ENCODE assay signal across 1 cellular context in genomic region chr1:175192111-175192629, GRCh38.
TF ChIP-seq lines count a peak whose summit lies in the region.

No MANE protein-coding gene starts in this region.

TF ChIP-seq in K562, 482 proteins besides CTCF, POLR2A, EP300 and RAD21 (continued from another document and continues in another):
- no peak for TF ChIP-seq ZNF324 (CRISPR knock-in tag; IDR thresholded peaks at IDR 0.05)
- TF ChIP-seq STAT5B (CRISPR knock-in tag; IDR thresholded peaks at IDR 0.05) = no peak
- no peak for TF ChIP-seq E2F6 (IDR thresholded peaks at IDR 0.05; ENCODE audit: borderline replicate concordance in 1 of 2, extremely low read depth in 1 of 2, insufficient read depth in 1 of 2, insufficient read length in 1 of 2, low read depth in 1 of 2, low read length in 1 of 2, poor library complexity in 1 of 2, severe bottlenecking in 1 of 2)
- 0 out of 4 replicates have a peak, but pooled peaks of 1 of the 2 experiments have one; percentile 9 for TF ChIP-seq NRF1 (conservative IDR thresholded peaks at IDR 0.05 in 1 of 2, IDR thresholded peaks at IDR 0.05 in 1 of 2)
- TF ChIP-seq ZBTB9 (CRISPR knock-in tag; IDR thresholded peaks at IDR 0.05) = no peak
- TF ChIP-seq ZNF175 (CRISPR knock-in tag; IDR thresholded peaks at IDR 0.05; ENCODE audit: low read depth) = no peak
- TF ChIP-seq SRF (CRISPR knock-in tag; IDR thresholded peaks at IDR 0.05) = 0 out of 4 replicates have a peak, but pooled peaks of 1 of the 2 experiments have one; percentile 1
- TF ChIP-seq HES1 (IDR thresholded peaks at IDR 0.05; ENCODE audit: low read depth) = no peak
- TF ChIP-seq, protein P1, sequence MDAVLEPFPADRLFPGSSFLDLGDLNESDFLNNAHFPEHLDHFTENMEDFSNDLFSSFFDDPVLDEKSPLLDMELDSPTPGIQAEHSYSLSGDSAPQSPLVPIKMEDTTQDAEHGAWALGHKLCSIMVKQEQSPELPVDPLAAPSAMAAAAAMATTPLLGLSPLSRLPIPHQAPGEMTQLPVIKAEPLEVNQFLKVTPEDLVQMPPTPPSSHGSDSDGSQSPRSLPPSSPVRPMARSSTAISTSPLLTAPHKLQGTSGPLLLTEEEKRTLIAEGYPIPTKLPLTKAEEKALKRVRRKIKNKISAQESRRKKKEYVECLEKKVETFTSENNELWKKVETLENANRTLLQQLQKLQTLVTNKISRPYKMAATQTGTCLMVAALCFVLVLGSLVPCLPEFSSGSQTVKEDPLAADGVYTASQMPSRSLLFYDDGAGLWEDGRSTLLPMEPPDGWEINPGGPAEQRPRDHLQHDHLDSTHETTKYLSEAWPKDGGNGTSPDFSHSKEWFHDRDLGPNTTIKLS (IDR thresholded peaks at IDR 0.05; ENCODE audit: borderline replicate concordance, low read depth) = no peak
- no peak for TF ChIP-seq NFXL1 (CRISPR knock-in tag; IDR thresholded peaks at IDR 0.05)
- TF ChIP-seq, protein P2, sequence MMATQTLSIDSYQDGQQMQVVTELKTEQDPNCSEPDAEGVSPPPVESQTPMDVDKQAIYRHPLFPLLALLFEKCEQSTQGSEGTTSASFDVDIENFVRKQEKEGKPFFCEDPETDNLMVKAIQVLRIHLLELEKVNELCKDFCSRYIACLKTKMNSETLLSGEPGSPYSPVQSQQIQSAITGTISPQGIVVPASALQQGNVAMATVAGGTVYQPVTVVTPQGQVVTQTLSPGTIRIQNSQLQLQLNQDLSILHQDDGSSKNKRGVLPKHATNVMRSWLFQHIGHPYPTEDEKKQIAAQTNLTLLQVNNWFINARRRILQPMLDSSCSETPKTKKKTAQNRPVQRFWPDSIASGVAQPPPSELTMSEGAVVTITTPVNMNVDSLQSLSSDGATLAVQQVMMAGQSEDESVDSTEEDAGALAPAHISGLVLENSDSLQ (IDR thresholded peaks at IDR 0.05) = no peak
- TF ChIP-seq NFRKB (IDR thresholded peaks at IDR 0.05; ENCODE audit: low read depth) = no peak
- no peak for TF ChIP-seq CCNT2 (IDR thresholded peaks at IDR 0.05; ENCODE audit: borderline replicate concordance, extremely low read depth, insufficient read length, low read depth, low read length)
- TF ChIP-seq, protein P3, sequence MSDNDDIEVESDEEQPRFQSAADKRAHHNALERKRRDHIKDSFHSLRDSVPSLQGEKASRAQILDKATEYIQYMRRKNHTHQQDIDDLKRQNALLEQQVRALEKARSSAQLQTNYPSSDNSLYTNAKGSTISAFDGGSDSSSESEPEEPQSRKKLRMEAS (CRISPR knock-in tag; IDR thresholded peaks at IDR 0.05) = no peak
- TF ChIP-seq HNRNPK (IDR thresholded peaks at IDR 0.05; ENCODE audit: low read depth, low read length, poor library complexity, severe bottlenecking) = no peak
- no peak for TF ChIP-seq KLF13 (tag; IDR thresholded peaks at IDR 0.05; ENCODE audit: borderline replicate concordance, low read depth)
- no peak for TF ChIP-seq HDAC6 (IDR thresholded peaks at IDR 0.05; ENCODE audit: low read depth, low read length)
- no peak for TF ChIP-seq TFAM (CRISPR knock-in tag; conservative IDR thresholded peaks at IDR 0.05)
- TF ChIP-seq GABPB1 (CRISPR knock-in tag; IDR thresholded peaks at IDR 0.05) = peak; percentile 20; the same call in 1 of the 2 replicates
- TF ChIP-seq SMC3 (conservative IDR thresholded peaks at IDR 0.05; ENCODE audit: insufficient read depth, low read depth, low read length) = no peak
- no peak for TF ChIP-seq ZNF165 (CRISPR knock-in tag; IDR thresholded peaks at IDR 0.05; ENCODE audit: borderline replicate concordance)
- 0 out of 2 replicates have a peak, but pooled peaks have one; percentile 14 for TF ChIP-seq ETV1 (tag; conservative IDR thresholded peaks at IDR 0.05; ENCODE audit: low read depth)
- TF ChIP-seq ZFP36 (IDR thresholded peaks at IDR 0.05; ENCODE audit: low read depth, low read length, partially characterized antibody) = no peak
- TF ChIP-seq, protein P4, sequence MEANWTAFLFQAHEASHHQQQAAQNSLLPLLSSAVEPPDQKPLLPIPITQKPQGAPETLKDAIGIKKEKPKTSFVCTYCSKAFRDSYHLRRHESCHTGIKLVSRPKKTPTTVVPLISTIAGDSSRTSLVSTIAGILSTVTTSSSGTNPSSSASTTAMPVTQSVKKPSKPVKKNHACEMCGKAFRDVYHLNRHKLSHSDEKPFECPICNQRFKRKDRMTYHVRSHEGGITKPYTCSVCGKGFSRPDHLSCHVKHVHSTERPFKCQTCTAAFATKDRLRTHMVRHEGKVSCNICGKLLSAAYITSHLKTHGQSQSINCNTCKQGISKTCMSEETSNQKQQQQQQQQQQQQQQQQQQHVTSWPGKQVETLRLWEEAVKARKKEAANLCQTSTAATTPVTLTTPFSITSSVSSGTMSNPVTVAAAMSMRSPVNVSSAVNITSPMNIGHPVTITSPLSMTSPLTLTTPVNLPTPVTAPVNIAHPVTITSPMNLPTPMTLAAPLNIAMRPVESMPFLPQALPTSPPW (CRISPR knock-in tag; IDR thresholded peaks at IDR 0.05) = no peak
- no peak for TF ChIP-seq RBM34 (IDR thresholded peaks at IDR 0.05; ENCODE audit: borderline replicate concordance, insufficient read depth, low read length)
- TF ChIP-seq ATF1 (CRISPR knock-in tag; IDR thresholded peaks at IDR 0.05) = no peak
- no peak for TF ChIP-seq ATF1 (tag; IDR thresholded peaks at IDR 0.05)
- no peak for TF ChIP-seq POLR2AphosphoS2 (IDR thresholded peaks at IDR 0.05; ENCODE audit: low read length)
- TF ChIP-seq, protein P5, sequence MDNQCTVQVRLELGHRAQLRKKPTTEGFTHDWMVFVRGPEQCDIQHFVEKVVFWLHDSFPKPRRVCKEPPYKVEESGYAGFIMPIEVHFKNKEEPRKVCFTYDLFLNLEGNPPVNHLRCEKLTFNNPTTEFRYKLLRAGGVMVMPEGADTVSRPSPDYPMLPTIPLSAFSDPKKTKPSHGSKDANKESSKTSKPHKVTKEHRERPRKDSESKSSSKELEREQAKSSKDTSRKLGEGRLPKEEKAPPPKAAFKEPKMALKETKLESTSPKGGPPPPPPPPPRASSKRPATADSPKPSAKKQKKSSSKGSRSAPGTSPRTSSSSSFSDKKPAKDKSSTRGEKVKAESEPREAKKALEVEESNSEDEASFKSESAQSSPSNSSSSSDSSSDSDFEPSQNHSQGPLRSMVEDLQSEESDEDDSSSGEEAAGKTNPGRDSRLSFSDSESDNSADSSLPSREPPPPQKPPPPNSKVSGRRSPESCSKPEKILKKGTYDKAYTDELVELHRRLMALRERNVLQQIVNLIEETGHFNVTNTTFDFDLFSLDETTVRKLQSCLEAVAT (IDR thresholded peaks at IDR 0.05) = no peak
- no peak for TF ChIP-seq RBM14 (IDR thresholded peaks at IDR 0.05; ENCODE audit: borderline replicate concordance, insufficient read depth, low read depth, low read length)
- no peak for TF ChIP-seq CREBBP (IDR thresholded peaks at IDR 0.05; ENCODE audit: low read depth, low read length)
- no peak for TF ChIP-seq SRSF9 (IDR thresholded peaks at IDR 0.05; ENCODE audit: borderline replicate concordance, low read depth, low read length)
- no peak for TF ChIP-seq ZNF408 (CRISPR knock-in tag; IDR thresholded peaks at IDR 0.05; ENCODE audit: low read depth)
- no peak for TF ChIP-seq ELF4 (CRISPR knock-in tag; IDR thresholded peaks at IDR 0.05)
- TF ChIP-seq, protein P6, sequence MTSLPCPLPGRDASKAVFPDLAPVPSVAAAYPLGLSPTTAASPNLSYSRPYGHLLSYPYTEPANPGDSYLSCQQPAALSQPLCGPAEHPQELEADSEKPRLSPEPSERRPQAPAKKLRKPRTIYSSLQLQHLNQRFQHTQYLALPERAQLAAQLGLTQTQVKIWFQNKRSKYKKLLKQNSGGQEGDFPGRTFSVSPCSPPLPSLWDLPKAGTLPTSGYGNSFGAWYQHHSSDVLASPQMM (CRISPR knock-in tag; IDR thresholded peaks at IDR 0.05) = no peak
- no peak for TF ChIP-seq PURB (CRISPR knock-in tag; IDR thresholded peaks at IDR 0.05; ENCODE audit: low read depth)
- TF ChIP-seq HDAC2 (IDR thresholded peaks at IDR 0.05) = no peak
- TF ChIP-seq ZNF766 (CRISPR knock-in tag; conservative IDR thresholded peaks at IDR 0.05) = no peak
- TF ChIP-seq CCAR2 (IDR thresholded peaks at IDR 0.05; ENCODE audit: low read depth, low read length) = no peak
- TF ChIP-seq, protein P7, sequence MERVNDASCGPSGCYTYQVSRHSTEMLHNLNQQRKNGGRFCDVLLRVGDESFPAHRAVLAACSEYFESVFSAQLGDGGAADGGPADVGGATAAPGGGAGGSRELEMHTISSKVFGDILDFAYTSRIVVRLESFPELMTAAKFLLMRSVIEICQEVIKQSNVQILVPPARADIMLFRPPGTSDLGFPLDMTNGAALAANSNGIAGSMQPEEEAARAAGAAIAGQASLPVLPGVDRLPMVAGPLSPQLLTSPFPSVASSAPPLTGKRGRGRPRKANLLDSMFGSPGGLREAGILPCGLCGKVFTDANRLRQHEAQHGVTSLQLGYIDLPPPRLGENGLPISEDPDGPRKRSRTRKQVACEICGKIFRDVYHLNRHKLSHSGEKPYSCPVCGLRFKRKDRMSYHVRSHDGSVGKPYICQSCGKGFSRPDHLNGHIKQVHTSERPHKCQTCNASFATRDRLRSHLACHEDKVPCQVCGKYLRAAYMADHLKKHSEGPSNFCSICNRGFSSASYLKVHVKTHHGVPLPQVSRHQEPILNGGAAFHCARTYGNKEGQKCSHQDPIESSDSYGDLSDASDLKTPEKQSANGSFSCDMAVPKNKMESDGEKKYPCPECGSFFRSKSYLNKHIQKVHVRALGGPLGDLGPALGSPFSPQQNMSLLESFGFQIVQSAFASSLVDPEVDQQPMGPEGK (CRISPR knock-in tag; IDR thresholded peaks at IDR 0.05; ENCODE audit: borderline replicate concordance) = no peak
- no peak for TF ChIP-seq MCM2 (IDR thresholded peaks at IDR 0.05; ENCODE audit: low read depth)
- TF ChIP-seq ATF7 (IDR thresholded peaks at IDR 0.05) = 0 out of 2 replicates have a peak, but pooled peaks have one; percentile 14
- TF ChIP-seq, protein P8, sequence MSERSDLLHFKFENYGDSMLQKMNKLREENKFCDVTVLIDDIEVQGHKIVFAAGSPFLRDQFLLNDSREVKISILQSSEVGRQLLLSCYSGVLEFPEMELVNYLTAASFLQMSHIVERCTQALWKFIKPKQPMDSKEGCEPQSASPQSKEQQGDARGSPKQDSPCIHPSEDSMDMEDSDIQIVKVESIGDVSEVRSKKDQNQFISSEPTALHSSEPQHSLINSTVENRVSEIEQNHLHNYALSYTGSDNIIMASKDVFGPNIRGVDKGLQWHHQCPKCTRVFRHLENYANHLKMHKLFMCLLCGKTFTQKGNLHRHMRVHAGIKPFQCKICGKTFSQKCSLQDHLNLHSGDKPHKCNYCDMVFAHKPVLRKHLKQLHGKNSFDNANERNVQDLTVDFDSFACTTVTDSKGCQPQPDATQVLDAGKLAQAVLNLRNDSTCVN (CRISPR knock-in tag; IDR thresholded peaks at IDR 0.05) = no peak
- TF ChIP-seq ZNF445 (CRISPR knock-in tag; IDR thresholded peaks at IDR 0.05; ENCODE audit: low read depth) = no peak
- TF ChIP-seq, protein P9, sequence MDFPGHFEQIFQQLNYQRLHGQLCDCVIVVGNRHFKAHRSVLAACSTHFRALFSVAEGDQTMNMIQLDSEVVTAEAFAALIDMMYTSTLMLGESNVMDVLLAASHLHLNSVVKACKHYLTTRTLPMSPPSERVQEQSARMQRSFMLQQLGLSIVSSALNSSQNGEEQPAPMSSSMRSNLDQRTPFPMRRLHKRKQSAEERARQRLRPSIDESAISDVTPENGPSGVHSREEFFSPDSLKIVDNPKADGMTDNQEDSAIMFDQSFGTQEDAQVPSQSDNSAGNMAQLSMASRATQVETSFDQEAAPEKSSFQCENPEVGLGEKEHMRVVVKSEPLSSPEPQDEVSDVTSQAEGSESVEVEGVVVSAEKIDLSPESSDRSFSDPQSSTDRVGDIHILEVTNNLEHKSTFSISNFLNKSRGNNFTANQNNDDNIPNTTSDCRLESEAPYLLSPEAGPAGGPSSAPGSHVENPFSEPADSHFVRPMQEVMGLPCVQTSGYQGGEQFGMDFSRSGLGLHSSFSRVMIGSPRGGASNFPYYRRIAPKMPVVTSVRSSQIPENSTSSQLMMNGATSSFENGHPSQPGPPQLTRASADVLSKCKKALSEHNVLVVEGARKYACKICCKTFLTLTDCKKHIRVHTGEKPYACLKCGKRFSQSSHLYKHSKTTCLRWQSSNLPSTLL (IDR thresholded peaks at IDR 0.05) = no peak
- TF ChIP-seq, protein P10, sequence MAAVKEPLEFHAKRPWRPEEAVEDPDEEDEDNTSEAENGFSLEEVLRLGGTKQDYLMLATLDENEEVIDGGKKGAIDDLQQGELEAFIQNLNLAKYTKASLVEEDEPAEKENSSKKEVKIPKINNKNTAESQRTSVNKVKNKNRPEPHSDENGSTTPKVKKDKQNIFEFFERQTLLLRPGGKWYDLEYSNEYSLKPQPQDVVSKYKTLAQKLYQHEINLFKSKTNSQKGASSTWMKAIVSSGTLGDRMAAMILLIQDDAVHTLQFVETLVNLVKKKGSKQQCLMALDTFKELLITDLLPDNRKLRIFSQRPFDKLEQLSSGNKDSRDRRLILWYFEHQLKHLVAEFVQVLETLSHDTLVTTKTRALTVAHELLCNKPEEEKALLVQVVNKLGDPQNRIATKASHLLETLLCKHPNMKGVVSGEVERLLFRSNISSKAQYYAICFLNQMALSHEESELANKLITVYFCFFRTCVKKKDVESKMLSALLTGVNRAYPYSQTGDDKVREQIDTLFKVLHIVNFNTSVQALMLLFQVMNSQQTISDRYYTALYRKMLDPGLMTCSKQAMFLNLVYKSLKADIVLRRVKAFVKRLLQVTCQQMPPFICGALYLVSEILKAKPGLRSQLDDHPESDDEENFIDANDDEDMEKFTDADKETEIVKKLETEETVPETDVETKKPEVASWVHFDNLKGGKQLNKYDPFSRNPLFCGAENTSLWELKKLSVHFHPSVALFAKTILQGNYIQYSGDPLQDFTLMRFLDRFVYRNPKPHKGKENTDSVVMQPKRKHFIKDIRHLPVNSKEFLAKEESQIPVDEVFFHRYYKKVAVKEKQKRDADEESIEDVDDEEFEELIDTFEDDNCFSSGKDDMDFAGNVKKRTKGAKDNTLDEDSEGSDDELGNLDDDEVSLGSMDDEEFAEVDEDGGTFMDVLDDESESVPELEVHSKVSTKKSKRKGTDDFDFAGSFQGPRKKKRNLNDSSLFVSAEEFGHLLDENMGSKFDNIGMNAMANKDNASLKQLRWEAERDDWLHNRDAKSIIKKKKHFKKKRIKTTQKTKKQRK (IDR thresholded peaks at IDR 0.05; ENCODE audit: borderline replicate concordance, low read depth, low read length) = no peak
- TF ChIP-seq TAF15 (IDR thresholded peaks at IDR 0.05; ENCODE audit: low read depth, low read length) = no peak
